Comparison of ENCODE assay signal across 19 cellular contexts in the genomic region with DNA sequence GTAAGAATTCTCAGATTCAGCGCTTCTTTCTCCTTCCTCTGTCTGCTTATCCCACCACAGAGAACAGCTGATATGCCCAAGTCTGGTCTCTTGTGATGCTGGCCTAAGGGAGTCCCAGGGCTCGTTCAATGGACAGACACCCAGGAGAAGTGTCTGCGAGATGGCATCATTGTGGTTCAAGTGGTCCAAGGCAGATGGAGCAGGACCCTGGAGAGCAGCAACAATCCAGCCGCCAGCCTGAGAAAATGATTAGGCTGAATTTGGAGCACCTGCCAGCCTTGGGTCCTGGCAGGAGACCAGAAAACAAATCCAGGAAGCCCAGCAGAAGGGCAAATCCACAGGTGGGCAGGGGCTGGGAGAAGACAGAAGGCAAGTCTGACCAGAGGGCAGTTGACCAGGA.
"Had no signal": no experiment of that assay in that cellular context is flagged by ENCODE, and none has a peak within 500 bp of the region (broad histone marks: within the 10 kb centered on the region; RNA-seq: fewer than 3 reads in every experiment).

No MANE protein-coding gene starts in this region.

- H3K27ac ChIP-seq: lower lobe of right lung, psoas muscle, sigmoid colon, suprapubic skin had no signal

- H3K9me3 Mint-ChIP-seq: activated naive CD8-positive, alpha-beta T cell treated with anti-CD3 and anti-CD28 coated beads for 36 hours; type B pancreatic cell had no signal

- H3K36me3 Mint-ChIP-seq: activated naive CD8-positive, alpha-beta T cell treated with anti-CD3 and anti-CD28 coated beads for 36 hours; naive thymus-derived CD4-positive, alpha-beta T cell; type B pancreatic cell had no signal

- H3K4me1 Mint-ChIP-seq: activated CD4-positive, alpha-beta memory T cell treated with anti-CD3 and anti-CD28 coated beads, Interleukin-2, amount 10 ng/mL, durations not matched to agents 7 days and 5 days; activated naive CD8-positive, alpha-beta T cell treated with anti-CD3 and anti-CD28 coated beads for 36 hours; naive thymus-derived CD4-positive, alpha-beta T cell had no signal

- H3K36me3 ChIP-seq: lower lobe of right lung, sigmoid colon, suprapubic skin had no signal

- H3K27me3 Mint-ChIP-seq: activated CD4-positive, alpha-beta memory T cell treated with anti-CD3 and anti-CD28 coated beads, Interleukin-2, amount 10 ng/mL, durations not matched to agents 7 days and 5 days; dendritic cell treated with granulocyte-macrophage colony-stimulating factor and Interleukin-4, amounts not matched to agents 40 ng/mL and 50 ng/mL, for 4 days had no signal

- H3K9me3 ChIP-seq: lower lobe of right lung, psoas muscle, sigmoid colon, suprapubic skin had no signal

- H3K4me3 ChIP-seq: lower lobe of right lung, psoas muscle, sigmoid colon, suprapubic skin had no signal

- H3K4me3 Mint-ChIP-seq: activated CD4-positive, alpha-beta memory T cell treated with anti-CD3 and anti-CD28 coated beads, Interleukin-2, amount 10 ng/mL, durations not matched to agents 7 days and 5 days; activated naive CD8-positive, alpha-beta T cell treated with anti-CD3 and anti-CD28 coated beads for 36 hours; dendritic cell treated with granulocyte-macrophage colony-stimulating factor and Interleukin-4, amounts not matched to agents 40 ng/mL and 50 ng/mL, for 4 days; naive thymus-derived CD4-positive, alpha-beta T cell; type B pancreatic cell had no signal

- H3K4me1 ChIP-seq: lower lobe of right lung, psoas muscle, sigmoid colon, suprapubic skin had no signal

- DNase-seq: activated CD4-positive, alpha-beta memory T cell treated with anti-CD3 and anti-CD28 coated beads, Interleukin-2, amount 10 ng/mL, durations not matched to agents 7 days and 5 days; activated gamma-delta T cell; activated naive CD8-positive, alpha-beta T cell treated with anti-CD3 and anti-CD28 coated beads for 36 hours; activated T-cell treated with anti-CD3 and anti-CD28 coated beads, Interleukin-2, amount 50 U/mL, for 48 hours; cerebellar nuclear complex; erythroblast; hippocampal formation; lower lobe of right lung; naive thymus-derived CD4-positive, alpha-beta T cell; nucleus accumbens; psoas muscle; sigmoid colon; stimulated activated CD4-positive, alpha-beta T cell treated with anti-CD3 and anti-CD28 coated beads, Interleukin-12 subunit alpha, Interleukin-12 subunit beta, amount 100 ng/mL, for 4 hours; stimulated activated CD4-positive, alpha-beta T cell treated with anti-CD3 and anti-CD28 coated beads, Interleukin-2, amount 100 ng/mL, for 48 hours; stimulated activated naive CD4-positive, alpha-beta T cell treated with Interleukin-2 at 50 U/mL for 16 hours; T-helper 9 cell had no signal

- H3K27me3 ChIP-seq: sigmoid colon, suprapubic skin had no signal

- H3K27ac Mint-ChIP-seq: activated CD4-positive, alpha-beta memory T cell treated with anti-CD3 and anti-CD28 coated beads, Interleukin-2, amount 10 ng/mL, durations not matched to agents 7 days and 5 days; activated naive CD8-positive, alpha-beta T cell treated with anti-CD3 and anti-CD28 coated beads for 36 hours; dendritic cell treated with granulocyte-macrophage colony-stimulating factor and Interleukin-4, amounts not matched to agents 40 ng/mL and 50 ng/mL, for 4 days; naive thymus-derived CD4-positive, alpha-beta T cell; type B pancreatic cell had no signal

- ATAC-seq: lower lobe of right lung; naive thymus-derived CD4-positive, alpha-beta T cell; psoas muscle had no signal
